9 cellular contexts compared by ENCODE assay signal in genomic region chr17:80270836-80271235, GRCh38. TPM values are rescaled to one million over a fixed set of nuclear protein-coding genes. Genes with fewer than 3 reads are reported as not detected.
A peak's percentile ranks its signal among the peaks of the same experiment; 100 is the strongest.
DNase-seq lines count a peak whose midpoint lies in the region; ATAC-seq and TF ChIP-seq lines count a peak whose summit lies in the region.
"Had no signal": no experiment of that assay in that cellular context is flagged by ENCODE, and none has a peak within 500 bp of the region (broad histone marks: within the 10 kb centered on the region; RNA-seq: fewer than 3 reads in every experiment).

No MANE protein-coding gene starts in this region.

- TF ChIP-seq CTCF in natural killer cell (IDR thresholded peaks at IDR 0.05) (no peak), sigmoid colon (IDR thresholded peaks at IDR 0.05) (no peak)

- H3K27me3 Mint-ChIP-seq in natural killer cell (ENCODE audit: low read depth in 2 of 2), result no peaks in the 10 kb centered on the region

- TF ChIP-seq POLR2A in sigmoid colon (IDR thresholded peaks at IDR 0.05), result no peak

- no peaks in the 10 kb centered on the region for H3K9me3 Mint-ChIP-seq in natural killer cell

- H3K27me3 ChIP-seq in adipocyte (replicated peaks; ENCODE audit: control insufficient read depth, insufficient read depth, low read length) (no peaks in the 10 kb centered on the region), sigmoid colon (no peaks in the 10 kb centered on the region)
- H3K27me3 ChIP-seq: heart right ventricle had no signal

- ATAC-seq in natural killer cell (peak; percentile 63 to 84 (median 82)), HG03139 (IDR thresholded peaks at IDR 0.05; ENCODE audit: unreplicated experiment) (no peak)

- DNase-seq in ELF-1 (ENCODE audit: low read depth, low spot score) (peak; percentile 84), OCI-M1 (lab: John Stamatoyannopoulos, UW) (peak; percentile 5), adipocyte (ENCODE audit: low read depth) (peak; percentile 26), natural killer cell (no peak), sigmoid colon (no peak), NCI-H2029 treated with DMSO at 0.1 percent for 48 hours (lab: John Stamatoyannopoulos, UW) (no peak), GOT3 (lab: John Stamatoyannopoulos, UW) (no peak)
- DNase-seq: heart right ventricle had no signal

- H3K27ac Mint-ChIP-seq in natural killer cell, result peak overlapping the region; percentile 78 to 87

- H3K9me3 ChIP-seq in adipocyte (ENCODE audit: control insufficient read depth, low read length) (no peaks in the 10 kb centered on the region), sigmoid colon (no peaks in the 10 kb centered on the region)
- H3K9me3 ChIP-seq: heart right ventricle had no signal

- H3K4me3 ChIP-seq in adipocyte (ENCODE audit: low read length) (no peak overlapping the region), sigmoid colon (no peak overlapping the region)
- H3K4me3 ChIP-seq: heart right ventricle had no signal

- H3K4me1 ChIP-seq in adipocyte (ENCODE audit: control insufficient read depth, insufficient read depth, low read length) (peaks cover 5% of the 10 kb centered on the region), sigmoid colon (no peaks in the 10 kb centered on the region)

- H3K4me3 Mint-ChIP-seq in natural killer cell, result peak overlapping the region; percentile 68

- no peak overlapping the region for H3K9ac ChIP-seq in adipocyte (ENCODE audit: low read length)

- 80 to 90% methylated on average over 4 of the region's 4 CpGs for WGBS in sigmoid colon, 2 donors

- H3K36me3 ChIP-seq in adipocyte (ENCODE audit: control insufficient read depth, insufficient read depth, low read length, severe bottlenecking) (peaks cover 13% of the 10 kb centered on the region), sigmoid colon (peaks cover 0 to 56% (median 12%) of the 10 kb centered on the region in 4 donors)

- no peaks in the 10 kb centered on the region for H3K36me3 Mint-ChIP-seq in natural killer cell

- H3K4me1 Mint-ChIP-seq in natural killer cell, result peaks cover 36 to 40% of the 10 kb centered on the region in 2 donors

- intact Hi-C loops in natural killer cell (cut with micrococcal nuclease), result no loop called here
- intact Hi-C loops in sigmoid colon (cut with DNase I), result no loop called here

- no peak for TF ChIP-seq EP300 in sigmoid colon (IDR thresholded peaks at IDR 0.05)

- H3K27ac ChIP-seq in sigmoid colon, result no peak overlapping the region

RNA-seq across cellular contexts. Expression of gene RNF213, which starts 10.2 kb away (rescaled TPM):
- total RNA-seq in natural killer cell (1,000 to 10,000 TPM in 2 of 3 donors, 100 to 1,000 TPM in 1; 929 to 1,120 (median 1,060) TPM), sigmoid colon (100 to 1,000 TPM in 1 of 4 donors, 10 to 100 TPM in 3; 48.2 to 109 (median 52.7) TPM)
- 100 to 1,000 TPM in 1 of 3 donors, 10 to 100 TPM in 1, 1 to 10 TPM in 1; 7.8 to 138 (median 14.6) TPM for polyA plus RNA-seq in sigmoid colon

RNA-seq across cellular contexts. Expression of gene SLC26A11, which starts 50.6 kb away (rescaled TPM):
- 10 to 100 TPM; 33.9 to 37.6 (median 35.8) TPM for total RNA-seq in natural killer cell
- 10 to 100 TPM in 3 of 4 donors, 1 to 10 TPM in 1; 6.8 to 14.5 (median 11.5) TPM for total RNA-seq in sigmoid colon
- polyA plus RNA-seq in sigmoid colon, result 1 to 10 TPM; 2.3 to 9.3 (median 3.0) TPM

RNA-seq across cellular contexts. Expression of gene SGSH, which starts 50.7 kb away (rescaled TPM):
- 10 to 100 TPM; 73.4 to 96.5 (median 74.1) TPM for total RNA-seq in natural killer cell
- 10 to 100 TPM; 11.4 to 31.6 (median 12.9) TPM for total RNA-seq in sigmoid colon
- polyA plus RNA-seq in sigmoid colon, result 10 to 100 TPM in 1 of 3 donors, 1 to 10 TPM in 2; 3.6 to 37.0 (median 6.7) TPM

Comparison
In these comparisons a context has a peak if more than half of its experiments do, and no peak if none do; other contexts are left out.
1. DNase-seq: peak in ELF-1 (single experiment), OCI-M1 (single experiment) and adipocyte (single experiment); none in natural killer cell (single experiment), sigmoid colon (single experiment), NCI-H2029 treated with DMSO at 0.1 percent for 48 hours (single experiment) and GOT3 (single experiment).
2. RNA of gene RNF213, which starts 10.2 kb away (total RNA-seq): 929 to 1,120 TPM in natural killer cell; 48.2 to 109 TPM in sigmoid colon; every median in the first group is over 4 times any median in the second.